ENCODE assay signal across 9 cellular contexts in genomic region chr9:129964901-129965734, GRCh38.
DNase-seq lines count a peak whose midpoint lies in the region; ATAC-seq, FAIRE-seq and TF ChIP-seq lines count a peak whose summit lies in the region.
"Had no signal": no experiment of that assay in that cellular context is flagged by ENCODE, and none has a peak within 500 bp of the region (broad histone marks: within the 10 kb centered on the region; RNA-seq: fewer than 3 reads in every experiment).

No MANE protein-coding gene starts in this region.

- no peaks in the 10 kb centered on the region for H4K20me1 ChIP-seq in BLaER1
- H4K20me1 ChIP-seq in osteoblast (ENCODE audit: insufficient read depth, low read length): no peaks in the 10 kb centered on the region

- no peaks in the 10 kb centered on the region for H3K9me3 ChIP-seq in BLaER1
- no peaks in the 10 kb centered on the region for H3K9me3 ChIP-seq in SJCRH30 (replicated peaks)
- H3K9me3 ChIP-seq in esophagus squamous epithelium: no peaks in the 10 kb centered on the region
- H3K9me3 ChIP-seq in osteoblast (ENCODE audit: low read depth, low read length): no peaks in the 10 kb centered on the region

- no peak for TF ChIP-seq POLR2A in esophagus squamous epithelium (IDR thresholded peaks at IDR 0.05)

- no peak for ATAC-seq in HG02763 (IDR thresholded peaks at IDR 0.05; ENCODE audit: unreplicated experiment)
- no peak for ATAC-seq in HG03139 (IDR thresholded peaks at IDR 0.05; ENCODE audit: unreplicated experiment)

- H3K27me3 ChIP-seq in BLaER1: no peaks in the 10 kb centered on the region
- no peaks in the 10 kb centered on the region for H3K27me3 ChIP-seq in SJCRH30
- no peaks in the 10 kb centered on the region for H3K27me3 ChIP-seq in esophagus squamous epithelium
- no peaks in the 10 kb centered on the region for H3K27me3 ChIP-seq in osteoblast (ENCODE audit: insufficient read depth, low read length)

- WGBS in esophagus squamous epithelium, 2 donors: 71 to 83% methylated on average over 11 to 21 of the region's 21 CpGs

- DNase-seq in SJCRH30 (no peak), esophagus squamous epithelium (lab: John Stamatoyannopoulos, UW) (no peak), osteoblast (ENCODE audit: insufficient read length, low spot score, missing footprints) (peak; percentile 76), urothelium cell line (ENCODE audit: low spot score) (no peak), NCI-H2107 (lab: John Stamatoyannopoulos, UW) (no peak)

- intact Hi-C loops in esophagus squamous epithelium (cut with DNase I): no loop called here

- H3K4me1 ChIP-seq in BLaER1: peaks cover 47% of the 10 kb centered on the region
- peaks cover 19% of the 10 kb centered on the region for H3K4me1 ChIP-seq in SJCRH30
- H3K4me1 ChIP-seq in esophagus squamous epithelium: peaks cover 10 to 82% (median 27%) of the 10 kb centered on the region in 3 donors
- H3K4me1 ChIP-seq in osteoblast (ENCODE audit: insufficient read depth, low read length): peaks cover 35% of the 10 kb centered on the region

- H2AFZ ChIP-seq in osteoblast (ENCODE audit: low read length): peak overlapping the region; percentile 36

- TF ChIP-seq CTCF in esophagus squamous epithelium (IDR thresholded peaks at IDR 0.05) (no peak), osteoblast (IDR thresholded peaks at IDR 0.05; ENCODE audit: extremely low read depth, low read depth, low read length) (no peak)

- FAIRE-seq in urothelium cell line (lab: Jason Lieb, UNC): no peak
- FAIRE-seq: RCC 7860 had no signal

- H3K4me2 ChIP-seq in BLaER1 (peak overlapping the region; percentile 90), osteoblast (ENCODE audit: insufficient read depth, low read length) (peak overlapping the region; percentile 79)

- H3K36me3 ChIP-seq in BLaER1: no peaks in the 10 kb centered on the region
- H3K36me3 ChIP-seq in SJCRH30: no peaks in the 10 kb centered on the region
- H3K36me3 ChIP-seq in esophagus squamous epithelium: peaks cover 0 to 14% (median 0%) of the 10 kb centered on the region in 3 donors
- no peaks in the 10 kb centered on the region for H3K36me3 ChIP-seq in osteoblast (ENCODE audit: insufficient read depth, low read length)

- H3K4me3 ChIP-seq in BLaER1 (no peak overlapping the region), SJCRH30 (no peak overlapping the region), esophagus squamous epithelium (no peak overlapping the region), osteoblast (ENCODE audit: insufficient read depth, low read length) (no peak overlapping the region)

- H3K79me2 ChIP-seq in osteoblast (ENCODE audit: insufficient read depth, low read length): no peaks in the 10 kb centered on the region

- H3K9ac ChIP-seq in BLaER1: no peak overlapping the region

- H3K27ac ChIP-seq in BLaER1 (no peak overlapping the region), SJCRH30 (peak overlapping the region; percentile 17; the same call in 1 of the 2 replicates), esophagus squamous epithelium (peak overlapping the region; percentile 77 to 93 (median 88)), osteoblast (ENCODE audit: low read depth, low read length) (peak overlapping the region; percentile 79)
